ENCODE assay signal across 20 cellular contexts in the genomic region with DNA sequence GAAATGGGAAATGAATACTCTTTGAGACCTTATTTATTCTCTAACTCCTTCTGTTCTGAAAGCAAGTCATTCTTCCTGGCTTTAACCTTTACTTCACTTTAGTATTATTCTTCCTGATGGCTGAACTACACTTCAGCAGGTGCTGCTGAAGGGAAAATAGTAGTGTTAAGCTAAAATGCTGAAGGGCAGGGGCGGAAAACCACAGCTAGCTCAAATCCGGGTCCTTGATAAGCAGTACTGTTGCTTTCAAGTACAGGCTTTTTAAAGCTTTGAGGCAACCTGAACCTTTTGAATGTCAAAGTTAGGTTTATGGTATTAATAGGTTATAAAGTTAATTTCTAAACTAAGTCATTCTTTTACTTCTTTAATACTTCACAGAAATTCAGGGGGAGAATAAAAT. TPM values are rescaled to one million over a fixed set of nuclear protein-coding genes. Genes with fewer than 3 reads are reported as not detected.
A peak's percentile ranks its signal among the peaks of the same experiment; 100 is the strongest.
DNase-seq lines count a peak whose midpoint lies in the region; ATAC-seq, FAIRE-seq and TF ChIP-seq lines count a peak whose summit lies in the region.
"Had no signal": no experiment of that assay in that cellular context is flagged by ENCODE, and none has a peak within 500 bp of the region (broad histone marks: within the 10 kb centered on the region; RNA-seq: fewer than 3 reads in every experiment).

No MANE protein-coding gene starts in this region.

- TF ChIP-seq RAD21 in liver (IDR thresholded peaks at IDR 0.05), result no peak
- no peak for TF ChIP-seq RAD21 in HepG2 (CRISPR knock-in tag; IDR thresholded peaks at IDR 0.05)

- peak overlapping the region; percentile 1 to 44 (median 31) for H3K4me3 ChIP-seq in liver (ENCODE audit: low read depth in 1 of 3, low read length in 3 of 3)
- H3K4me3 ChIP-seq in HepG2 (replicated peaks in 1 of 3; ENCODE audit: insufficient read depth in 1 of 3, low read depth in 2 of 3, low read length in 3 of 3), result no peak overlapping the region
- H3K4me3 ChIP-seq in body of pancreas, result no peak overlapping the region
- no peak overlapping the region for H3K4me3 ChIP-seq in uterus
- H3K4me3 ChIP-seq: prostate gland, tibial artery had no signal

- no peaks in the 10 kb centered on the region for H4K20me1 ChIP-seq in HepG2 (ENCODE audit: insufficient read depth, low read length)

- TF ChIP-seq CTCF in liver (IDR thresholded peaks at IDR 0.05; ENCODE audit: low read depth, low read length, missing input control) (no peak), HepG2 (CRISPR knock-in tag; IDR thresholded peaks at IDR 0.05) (no peak), body of pancreas (IDR thresholded peaks at IDR 0.05) (no peak), uterus (IDR thresholded peaks at IDR 0.05) (no peak)

- no peak for ATAC-seq in HepG2
- no peak for ATAC-seq in body of pancreas
- ATAC-seq in HG02981 (IDR thresholded peaks at IDR 0.05; ENCODE audit: unreplicated experiment), result no peak
- ATAC-seq in GM21515 (IDR thresholded peaks at IDR 0.05; ENCODE audit: unreplicated experiment), result no peak
- ATAC-seq: activated T-cell treated with anti-CD3 and anti-CD28 coated beads, Interleukin-2, amount 50 U/mL, for 4 hours had no signal

- DNase-seq in HepG2 (ENCODE audit: low spot score) (no peak), NCI-H2107 (lab: John Stamatoyannopoulos, UW) (peak; percentile 32), body of pancreas (peak in 1 of 4 donors; percentile 28), uterus (no peak)
- DNase-seq: activated CD4-positive, alpha-beta memory T cell treated with anti-CD3 and anti-CD28 coated beads for 36 hours; activated T-cell treated with anti-CD3 and anti-CD28 coated beads, Interleukin-2, amount 50 U/mL, for 4 hours; cortex of kidney; NCI-H1436; NCI-H2171; NCI-H526; stimulated activated CD4-positive, alpha-beta T cell treated with anti-CD3 and anti-CD28 coated beads, Interleukin-1b, Interleukin-23, amount 100 ng/mL, for 48 hours; stimulated activated naive B cell treated with anti-CD40 and anti-IgM and Interleukin-4, amounts not matched to agents 10 μg/mL and 1 μg/mL and 100 μg/mL, for 72 hours; tibial artery had no signal

- H3K4me1 ChIP-seq in liver (ENCODE audit: control insufficient read depth in 4 of 4, insufficient read depth in 4 of 4, low read length in 3 of 4) (peaks cover 2 to 41% (median 23%) of the 10 kb centered on the region in 4 donors), HepG2 (ENCODE audit: insufficient read depth, low read length) (peaks cover 19% of the 10 kb centered on the region), body of pancreas (peaks cover 43% of the 10 kb centered on the region), uterus (no peaks in the 10 kb centered on the region)
- H3K4me1 ChIP-seq: prostate gland, tibial artery had no signal

- intact Hi-C loops in HepG2 (cut with micrococcal nuclease; ENCODE audit: unreplicated experiment), result loop anchor here (5.0 kb wide), 1 partner anchor 640 kb away; no protein-coding TSS in a partner anchor
- intact Hi-C loops in body of pancreas (cut with DNase I), result no loop called here
- intact Hi-C loops in uterus (cut with DNase I; ENCODE audit: low total_unique reads), result no loop called here

- H3K36me3 ChIP-seq in liver (ENCODE audit: control insufficient read depth in 4 of 4, insufficient read depth in 3 of 4, low read depth in 1 of 4, low read length in 3 of 4) (no peaks in the 10 kb centered on the region), HepG2 (replicated peaks in 1 of 2; ENCODE audit: control insufficient read depth in 1 of 2, insufficient read depth in 2 of 2, low read length in 2 of 2) (no peaks in the 10 kb centered on the region), body of pancreas (replicated peaks in 1 of 2; ENCODE audit: insufficient read depth in 1 of 2, low read depth in 2 of 2) (no peaks in the 10 kb centered on the region), uterus (no peaks in the 10 kb centered on the region)
- H3K36me3 ChIP-seq: prostate gland, tibial artery had no signal

- H3K9ac ChIP-seq in liver (ENCODE audit: low read depth in 1 of 2, low read length in 2 of 2) (peak overlapping the region in 1 of 2 donors; percentile 29), HepG2 (ENCODE audit: insufficient read depth, low read depth, low read length) (no peak overlapping the region)

- H3K4me2 ChIP-seq in HepG2 (ENCODE audit: low read depth, low read length), result no peak overlapping the region

- H3K27me3 ChIP-seq in liver (ENCODE audit: control insufficient read depth in 4 of 4, insufficient read depth in 4 of 4, low read length in 3 of 4) (no peaks in the 10 kb centered on the region), HepG2 (ENCODE audit: control insufficient read depth in 1 of 2, insufficient read depth in 2 of 2, low read length in 2 of 2) (no peaks in the 10 kb centered on the region), body of pancreas (no peaks in the 10 kb centered on the region), uterus (no peaks in the 10 kb centered on the region)
- H3K27me3 ChIP-seq: tibial artery had no signal

- CTCF ChIA-PET in HepG2 (lab: Yijun Ruan, JAX; ENCODE audit: low intra/inter-chr PET ratio, low total read pairs), result no interaction called here

- no peak overlapping the region for H2AFZ ChIP-seq in HepG2 (ENCODE audit: low read length)

- TF ChIP-seq POLR2A in HepG2 (IDR thresholded peaks at IDR 0.05; ENCODE audit: insufficient read depth in 1 of 2, low read depth in 2 of 2, low read length in 2 of 2), result no peak
- no peak for TF ChIP-seq POLR2A in body of pancreas (IDR thresholded peaks at IDR 0.05)
- TF ChIP-seq POLR2A in uterus (IDR thresholded peaks at IDR 0.05), result no peak

- POLR2A ChIA-PET in HepG2 (lab: Yijun Ruan, JAX), result interaction anchor here (3.2 kb wide), 1 partner anchor 11 kb away, joined by 18 read pairs; a partner anchor contains a TSS

- no peaks in the 10 kb centered on the region for H3K79me2 ChIP-seq in HepG2 (ENCODE audit: insufficient read depth, low read length)

- no peak for FAIRE-seq in HepG2 (lab: Jason Lieb, UNC)
- FAIRE-seq: bronchial epithelial cell had no signal

- H3K27ac ChIP-seq in liver (ENCODE audit: low read depth in 1 of 2, low read length in 2 of 2) (peak overlapping the region; percentile 42 to 64), HepG2 (ENCODE audit: extremely low read length, insufficient read depth, low read length) (no peak overlapping the region), body of pancreas (peak overlapping the region; percentile 57 to 80 (median 67)), uterus (no peak overlapping the region)
- H3K27ac ChIP-seq: prostate gland, tibial artery had no signal

- H3K9me3 ChIP-seq in liver (ENCODE audit: control insufficient read depth in 4 of 4, low read length in 3 of 4), result no peaks in the 10 kb centered on the region
- no peaks in the 10 kb centered on the region for H3K9me3 ChIP-seq in HepG2 (ENCODE audit: low read length)
- no peaks in the 10 kb centered on the region for H3K9me3 ChIP-seq in body of pancreas
- no peaks in the 10 kb centered on the region for H3K9me3 ChIP-seq in uterus
- H3K9me3 ChIP-seq: prostate gland, tibial artery had no signal

- in situ Hi-C loops in HepG2 (cut with HindIII; ENCODE audit: extremely low pct_ligation_motif_present, low pct_unique_long_range_greater_than_20kb), result no loop called here

- WGBS in liver, result 28% methylated on average over 2 of the region's 2 CpGs
- 94% methylated on average over 2 of the region's 2 CpGs for WGBS in HepG2 (ENCODE audit: low lambda C conversion rate)
- WGBS in body of pancreas, 2 donors, result 16% methylated on average over 2 of the region's 2 CpGs

- BruUV-seq in HepG2 (replicated peaks; lab: Mats Ljungman, UMichigan), result no TSS peak

- no peak for TF ChIP-seq EP300 in HepG2 (IDR thresholded peaks at IDR 0.05; ENCODE audit: low read depth in 2 of 2, low read length in 2 of 2)
- no peak for TF ChIP-seq EP300 in HepG2 (CRISPR knock-in tag; IDR thresholded peaks at IDR 0.05; ENCODE audit: borderline replicate concordance)

RNA-seq across cellular contexts. Expression of a gene that starts 10.7 kb away (rescaled TPM):
- total RNA-seq in liver, result 1 to 10 TPM in 1 of 2 donors, not detected in 1; 5.4 TPM
- polyA plus RNA-seq in liver, result 10 to 100 TPM in 1 of 2 donors, 1 to 10 TPM in 1; 5.7 to 11.4 TPM
- total RNA-seq in HepG2 (2016; rRNA removed; fragmentation: Illumina TruSeq; extraction: Trizol), result not detected in 2 replicates
- not detected in 2 replicates for total RNA-seq in HepG2 (2016; cell fraction: cytosol; rRNA removed; fragmentation: Illumina TruSeq; extraction: Trizol; ENCODE audit: low read depth)
- not detected in 2 replicates for total RNA-seq in HepG2 (2016; cell fraction: insoluble cytoplasmic fraction; rRNA removed; fragmentation: Illumina TruSeq; extraction: Trizol)
- total RNA-seq in HepG2 (2016; cell fraction: membrane; rRNA removed; fragmentation: Illumina TruSeq; extraction: Trizol), result not detected in 2 replicates
- not detected in 2 replicates for total RNA-seq in HepG2 (2016; cell fraction: nucleus; rRNA removed; fragmentation: Illumina TruSeq; extraction: Trizol)
- polyA plus RNA-seq in HepG2 (2011; rRNA removed), result not detected in 2 replicates
- not detected in 2 replicates for polyA plus RNA-seq in HepG2 (2011; cell fraction: cytosol; rRNA removed)
- not detected in 2 replicates for polyA plus RNA-seq in HepG2 (2011; cell fraction: nucleus; rRNA removed)
- not detected in 2 replicates for polyA plus RNA-seq in HepG2 (2012)
- not detected in 2 replicates for polyA plus RNA-seq in HepG2 (2016; cell fraction: cytosol; fragmentation: Illumina TruSeq; extraction: Trizol; ENCODE audit: low read depth)
- not detected in 2 replicates for polyA plus RNA-seq in HepG2 (2016; cell fraction: insoluble cytoplasmic fraction; fragmentation: Illumina TruSeq; extraction: Trizol; ENCODE audit: low read depth)
- not detected in 2 replicates for polyA plus RNA-seq in HepG2 (2016; cell fraction: membrane; fragmentation: Illumina TruSeq; extraction: Trizol; ENCODE audit: low read depth)
- not detected in 2 replicates for polyA plus RNA-seq in HepG2 (2016; cell fraction: nucleus; fragmentation: Illumina TruSeq; extraction: Trizol; ENCODE audit: insufficient read depth, low read depth)
- polyA minus RNA-seq in HepG2 (2011; rRNA and poly(A)+ RNA removed; ENCODE audit: low replicate concordance), result not detected in 2 replicates
- not detected in 2 replicates for polyA minus RNA-seq in HepG2 (2011; cell fraction: cytosol; rRNA and poly(A)+ RNA removed)
- not detected in 2 replicates for polyA minus RNA-seq in HepG2 (2011; cell fraction: nucleus; rRNA and poly(A)+ RNA removed)
- total RNA-seq in body of pancreas, result 1 to 10 TPM in 1 of 2 donors, not detected in 1; 3.4 TPM
- total RNA-seq in uterus, result not detected
- total RNA-seq: activated CD4-positive, alpha-beta memory T cell treated with anti-CD3 and anti-CD28 coated beads for 36 hours; activated T-cell treated with anti-CD3 and anti-CD28 coated beads, Interleukin-2, amount 50 U/mL, for 4 hours; bronchial epithelial cell; glomerular endothelial cell had no signal
- polyA plus RNA-seq: neural cell had no signal

RNA-seq across cellular contexts. Expression of a gene that starts 11.0 kb away (rescaled TPM):
- total RNA-seq in liver (10 to 100 TPM; 18.4 to 76.4 TPM), HepG2 (2016; rRNA removed; fragmentation: Illumina TruSeq; extraction: Trizol) (19.2 and 37.7 TPM in 2 replicates), body of pancreas (10 to 100 TPM; 24.1 to 25.7 TPM), uterus (10 to 100 TPM; 14.9 to 42.9 (median 19.1) TPM)
- polyA plus RNA-seq in liver (10 to 100 TPM; 29.2 to 65.5 TPM), HepG2 (2011; rRNA removed) (11.3 and 12.7 TPM in 2 replicates)
- total RNA-seq in HepG2 (2016; cell fraction: cytosol; rRNA removed; fragmentation: Illumina TruSeq; extraction: Trizol; ENCODE audit: low read depth), result 5.3 and 9.1 TPM in 2 replicates
- total RNA-seq in HepG2 (2016; cell fraction: insoluble cytoplasmic fraction; rRNA removed; fragmentation: Illumina TruSeq; extraction: Trizol), result 14.2 and 39.0 TPM in 2 replicates
- 15.9 and 19.0 TPM in 2 replicates for total RNA-seq in HepG2 (2016; cell fraction: membrane; rRNA removed; fragmentation: Illumina TruSeq; extraction: Trizol)
- total RNA-seq in HepG2 (2016; cell fraction: nucleus; rRNA removed; fragmentation: Illumina TruSeq; extraction: Trizol), result 32.3 and 33.7 TPM in 2 replicates
- polyA plus RNA-seq in HepG2 (2011; cell fraction: cytosol; rRNA removed), result 9.8 and 11.3 TPM in 2 replicates
- polyA plus RNA-seq in HepG2 (2011; cell fraction: nucleus; rRNA removed), result 13.6 TPM in 2 replicates
- polyA plus RNA-seq in HepG2 (2012), result 17.2 and 24.3 TPM in 2 replicates
- polyA plus RNA-seq in HepG2 (2016; cell fraction: cytosol; fragmentation: Illumina TruSeq; extraction: Trizol; ENCODE audit: low read depth), result 3.1 and 3.8 TPM in 2 replicates
- 37.9 and 38.6 TPM in 2 replicates for polyA plus RNA-seq in HepG2 (2016; cell fraction: insoluble cytoplasmic fraction; fragmentation: Illumina TruSeq; extraction: Trizol; ENCODE audit: low read depth)
- polyA plus RNA-seq in HepG2 (2016; cell fraction: membrane; fragmentation: Illumina TruSeq; extraction: Trizol; ENCODE audit: low read depth), result 7.9 TPM in 2 replicates
- 23.8 and 34.5 TPM in 2 replicates for polyA plus RNA-seq in HepG2 (2016; cell fraction: nucleus; fragmentation: Illumina TruSeq; extraction: Trizol; ENCODE audit: insufficient read depth, low read depth)
- 42.0 and 49.7 TPM in 2 replicates for polyA minus RNA-seq in HepG2 (2011; rRNA and poly(A)+ RNA removed; ENCODE audit: low replicate concordance)
- polyA minus RNA-seq in HepG2 (2011; cell fraction: cytosol; rRNA and poly(A)+ RNA removed), result 25.1 and 25.9 TPM in 2 replicates
- 78.4 and 78.7 TPM in 2 replicates for polyA minus RNA-seq in HepG2 (2011; cell fraction: nucleus; rRNA and poly(A)+ RNA removed)

Comparison
In these comparisons a context has a peak if more than half of its experiments do, and no peak if none do; other contexts are left out.
1. H3K27ac ChIP-seq: peak in liver (2 of 2) and body of pancreas (4 of 4); none in HepG2 (single experiment) and uterus (0 of 2).
2. H3K4me3 ChIP-seq: peak in liver (3 of 3); none in HepG2 (0 of 3), body of pancreas (0 of 2) and uterus (0 of 2).